In genomic region chr5:139745121-139745799, GRCh38 we compare ENCODE assay signal across 8 cellular contexts. TPM values are rescaled to one million over a fixed set of nuclear protein-coding genes. Genes with fewer than 3 reads are reported as not detected.
DNase-seq lines count a peak whose midpoint lies in the region; ATAC-seq and FAIRE-seq lines count a peak whose summit lies in the region.

No MANE protein-coding gene starts in this region.

- ATAC-seq in sciatic nerve: peak; percentile 27
- no peak for ATAC-seq in HG02852 (IDR thresholded peaks at IDR 0.05; ENCODE audit: unreplicated experiment)
- no peak for ATAC-seq in HG02973 (IDR thresholded peaks at IDR 0.05; ENCODE audit: unreplicated experiment)
- ATAC-seq in HG03280 (IDR thresholded peaks at IDR 0.05; ENCODE audit: unreplicated experiment): no peak

- DNase-seq in GM03348 (ENCODE audit: low spot score) (peak; percentile 93), RCC 7860 (ENCODE audit: low spot score) (peak; percentile 98), fibroblast of peridontal ligament (ENCODE audit: extremely low read depth) (peak; percentile 82), sciatic nerve (ENCODE audit: low spot score) (peak; percentile 81)

- H3K27ac ChIP-seq in ACC112 (ENCODE audit: low read depth, low read length): peak overlapping the region; percentile 83

- FAIRE-seq in RCC 7860 (lab: Jason Lieb, UNC): peak; percentile 94

- no peaks in the 10 kb centered on the region for H3K36me3 ChIP-seq in ACC112 (ENCODE audit: insufficient read depth, low read length)

- peaks cover 33% of the 10 kb centered on the region for H3K4me1 ChIP-seq in ACC112 (ENCODE audit: control insufficient read depth, insufficient read depth, low read length, unreplicated experiment)

- peak overlapping the region; percentile 53 for H2AFZ ChIP-seq in ACC112 (ENCODE audit: low read length, unreplicated experiment)

- no peaks in the 10 kb centered on the region for H3K27me3 ChIP-seq in ACC112 (ENCODE audit: insufficient read depth, low read length)

- peak overlapping the region; percentile 76; the same call in 1 of the 2 replicates for H3K4me3 ChIP-seq in ACC112 (ENCODE audit: low read depth, low read length)

- intact Hi-C loops in sciatic nerve (cut with DNase I): no loop called here

- H3K79me2 ChIP-seq in ACC112 (ENCODE audit: control insufficient read depth, insufficient read depth, low read length, unreplicated experiment): no peaks in the 10 kb centered on the region

RNA-seq across cellular contexts. Expression of gene PSD2, which starts 50.3 kb away (rescaled TPM):
- 0.53 TPM for total RNA-seq in sciatic nerve
